In the genomic region with DNA sequence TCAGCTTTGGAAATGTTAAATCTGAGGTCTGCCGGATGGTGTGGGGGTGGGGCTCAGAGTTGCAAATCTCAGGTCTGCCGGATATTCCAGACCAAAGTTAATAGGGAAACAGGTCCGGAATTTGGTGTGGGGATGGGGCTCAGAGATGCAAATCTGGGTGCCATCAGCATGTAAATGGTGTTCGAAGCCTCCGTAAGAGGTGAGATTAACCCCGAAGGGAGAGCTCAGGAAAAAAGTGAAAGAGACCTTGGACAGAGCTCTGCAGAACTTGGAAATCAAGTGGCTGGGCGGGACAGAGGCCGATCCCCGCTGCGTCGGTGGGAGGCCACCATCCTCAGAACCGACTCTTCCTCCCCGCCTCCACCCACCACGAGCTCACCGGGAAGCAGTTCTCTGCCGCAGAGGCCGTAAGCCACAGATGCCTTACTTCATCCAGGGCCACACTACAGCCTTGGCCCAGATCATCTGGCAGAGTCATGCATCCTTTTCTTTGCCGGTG, we compare ENCODE assay signal across 8 cellular contexts. TPM values are rescaled to one million over a fixed set of nuclear protein-coding genes. Genes with fewer than 3 reads are reported as not detected.
DNase-seq lines count a peak whose midpoint lies in the region; ATAC-seq, FAIRE-seq and TF ChIP-seq lines count a peak whose summit lies in the region.

No MANE protein-coding gene starts in this region.

- no TSS peak for BruUV-seq in Calu3 (replicated peaks; lab: Mats Ljungman, UMichigan)

- no peaks in the 10 kb centered on the region for H3K27me3 ChIP-seq in pancreas

- TF ChIP-seq POLR2A in GM18505 (IDR thresholded peaks at IDR 0.05; ENCODE audit: borderline replicate concordance, extremely low read depth, insufficient read depth, insufficient read length) = no peak

- H3K36me3 ChIP-seq in pancreas = no peaks in the 10 kb centered on the region

- H3K36me3 Mint-ChIP-seq in Calu3 (ENCODE audit: insufficient read depth, unreplicated experiment) = peaks cover 45% of the 10 kb centered on the region
- H3K36me3 Mint-ChIP-seq in activated naive CD4-positive, alpha-beta T cell treated with anti-CD3 and anti-CD28 coated beads for 36 hours (ENCODE audit: low read depth) = peaks cover 3% of the 10 kb centered on the region

- H3K4me1 Mint-ChIP-seq in Calu3 (ENCODE audit: low read depth, unreplicated experiment) = no peaks in the 10 kb centered on the region
- H3K4me1 Mint-ChIP-seq in activated naive CD4-positive, alpha-beta T cell treated with anti-CD3 and anti-CD28 coated beads for 36 hours (ENCODE audit: low read depth) = peaks cover 51% of the 10 kb centered on the region

- ATAC-seq in pancreas = peak in 3 of 4 donors; percentile 15 to 38 (median 37)
- ATAC-seq in GM18505 (IDR thresholded peaks at IDR 0.05; ENCODE audit: unreplicated experiment) = no peak

- 0 to 1% methylated on average over 18 of the region's 18 CpGs for WGBS in pancreas, 2 donors

- no peak for TF ChIP-seq CTCF in Calu3 (IDR thresholded peaks at IDR 0.05; ENCODE audit: unreplicated experiment)
- TF ChIP-seq CTCF in pancreas (IDR thresholded peaks at IDR 0.05) = no peak
- TF ChIP-seq CTCF in GM10248 (IDR thresholded peaks at IDR 0.05; ENCODE audit: control extremely low read depth, extremely low read depth, low read depth, missing control alignments) = no peak

- POLR2A ChIA-PET in GM10248 (lab: Yijun Ruan, JAX) = interaction anchor here (0.8 kb wide), 1 partner anchor 188 kb away, joined by 3 read pairs; the partner anchor contains the start of gene MCM10

- H3K4me1 ChIP-seq in pancreas = peaks cover 0 to 7% (median 0%) of the 10 kb centered on the region in 3 donors

- CTCF ChIA-PET in Calu3 (lab: Charles Lee) = interaction anchor here (0.7 to 0.9 kb wide), 3 partner anchors 47 to 1819 kb away, joined by 3 to 6 read pairs (median 3); partner anchors contain the start of gene NMT2
- CTCF ChIA-PET in activated naive CD4-positive, alpha-beta T cell treated with anti-CD3 and anti-CD28 coated beads for 36 hours (lab: Charles Lee) = interaction anchor here (0.8 to 2.0 kb wide), 5 partner anchors 23 to 187 kb away, joined by 4 to 7 read pairs (median 6); no protein-coding TSS in a partner anchor
- CTCF ChIA-PET in GM10248 (lab: Yijun Ruan, JAX) = interaction anchor here (0.9 to 5.1 kb wide), 7 partner anchors 21 to 189 kb away, joined by 3 to 27 read pairs (median 4); partner anchors contain the start of gene MCM10

- H3K27me3 Mint-ChIP-seq in Calu3 (ENCODE audit: unreplicated experiment) = peaks cover 17% of the 10 kb centered on the region
- no peaks in the 10 kb centered on the region for H3K27me3 Mint-ChIP-seq in activated naive CD4-positive, alpha-beta T cell treated with anti-CD3 and anti-CD28 coated beads for 36 hours (ENCODE audit: low read depth)

- peak overlapping the region in 3 of 4 donors; percentile 63 to 82 (median 73) for H3K4me3 ChIP-seq in pancreas

- DNase-seq in Calu3 (peak; percentile 50), NCI-H2227 (lab: John Stamatoyannopoulos, UW; ENCODE audit: unreplicated experiment) (peak; percentile 46), cardiac septum (ENCODE audit: low spot score) (peak; percentile 78), pancreas (peak; percentile 31 to 64 (median 47)), D341Med (ENCODE audit: low spot score) (no peak), GM10248 (ENCODE audit: extremely low spot score) (no peak)
- peak; percentile 69 for DNase-seq in activated naive CD4-positive, alpha-beta T cell treated with anti-CD3 and anti-CD28 coated beads for 36 hours

- intact Hi-C loops in Calu3 (cut with micrococcal nuclease; ENCODE audit: unreplicated experiment) (no loop called here), cardiac septum (cut with DNase I) (loop anchor here (10.0 kb wide), 1 partner anchor 175 kb away; the partner anchor contains the start of gene BEND7), pancreas (cut with DNase I) (no loop called here)
- intact Hi-C loops in activated naive CD4-positive, alpha-beta T cell treated with anti-CD3 and anti-CD28 coated beads for 36 hours (cut with micrococcal nuclease) = loop anchor here (2.0 to 5.0 kb wide), 3 partner anchors 241 to 1602 kb away; partner anchors contain the start of genes DCLRE1C and SUV39H2

- H3K27ac ChIP-seq in pancreas = peak overlapping the region in 3 of 4 donors; percentile 20 to 94 (median 58)

- FAIRE-seq in pancreas (lab: Jason Lieb, UNC) = no peak

- H3K27ac Mint-ChIP-seq in Calu3 (ENCODE audit: unreplicated experiment) = peak overlapping the region; percentile 66
- peak overlapping the region; percentile 67 for H3K27ac Mint-ChIP-seq in activated naive CD4-positive, alpha-beta T cell treated with anti-CD3 and anti-CD28 coated beads for 36 hours

- no peaks in the 10 kb centered on the region for H3K9me3 ChIP-seq in pancreas

- H3K4me3 Mint-ChIP-seq in Calu3 (ENCODE audit: low read depth, unreplicated experiment) = peak overlapping the region; percentile 79
- peak overlapping the region; percentile 88 for H3K4me3 Mint-ChIP-seq in activated naive CD4-positive, alpha-beta T cell treated with anti-CD3 and anti-CD28 coated beads for 36 hours

- H3K9me3 Mint-ChIP-seq in Calu3 (ENCODE audit: low read depth, unreplicated experiment) = no peaks in the 10 kb centered on the region
- no peaks in the 10 kb centered on the region for H3K9me3 Mint-ChIP-seq in activated naive CD4-positive, alpha-beta T cell treated with anti-CD3 and anti-CD28 coated beads for 36 hours

RNA-seq across cellular contexts. Expression of gene SEPHS1, which starts 1.7 kb away (rescaled TPM):
- 50.1 and 61.8 TPM in 2 replicates for total RNA-seq in Calu3 (2022)
- 10 to 100 TPM; 75.6 to 79.6 TPM for total RNA-seq in activated naive CD4-positive, alpha-beta T cell treated with anti-CD3 and anti-CD28 coated beads for 36 hours
- 30.4 TPM for total RNA-seq in cardiac septum
- 10 to 100 TPM; 14.4 to 24.6 (median 19.7) TPM for total RNA-seq in pancreas
- polyA plus RNA-seq in pancreas = 10 to 100 TPM; 14.3 to 21.3 TPM

RNA-seq across cellular contexts. Expression of gene PHYH, which starts 50.0 kb away (rescaled TPM):
- total RNA-seq in Calu3 (2022) (26.7 and 30.4 TPM in 2 replicates), cardiac septum (101 TPM), pancreas (10 to 100 TPM; 13.4 to 22.5 (median 18.3) TPM)
- 10 to 100 TPM; 13.3 to 14.2 TPM for total RNA-seq in activated naive CD4-positive, alpha-beta T cell treated with anti-CD3 and anti-CD28 coated beads for 36 hours
- 10 to 100 TPM; 20.0 to 32.0 TPM for polyA plus RNA-seq in pancreas

Comparison
In these comparisons a context has a peak if more than half of its experiments do, and no peak if none do; other contexts are left out.
1. DNase-seq: peak in Calu3 (single experiment), NCI-H2227 (single experiment), activated naive CD4-positive, alpha-beta T cell treated with anti-CD3 and anti-CD28 coated beads for 36 hours (single experiment), cardiac septum (single experiment) and pancreas (6 of 6); none in D341Med (single experiment) and GM10248 (single experiment).
2. intact Hi-C loops: an anchor here in activated naive CD4-positive, alpha-beta T cell treated with anti-CD3 and anti-CD28 coated beads for 36 hours (2.0 to 5.0 kb wide) and cardiac septum (10.0 kb wide); none called in Calu3 and pancreas.